1 cellular context compared by ENCODE assay signal in the genomic region with DNA sequence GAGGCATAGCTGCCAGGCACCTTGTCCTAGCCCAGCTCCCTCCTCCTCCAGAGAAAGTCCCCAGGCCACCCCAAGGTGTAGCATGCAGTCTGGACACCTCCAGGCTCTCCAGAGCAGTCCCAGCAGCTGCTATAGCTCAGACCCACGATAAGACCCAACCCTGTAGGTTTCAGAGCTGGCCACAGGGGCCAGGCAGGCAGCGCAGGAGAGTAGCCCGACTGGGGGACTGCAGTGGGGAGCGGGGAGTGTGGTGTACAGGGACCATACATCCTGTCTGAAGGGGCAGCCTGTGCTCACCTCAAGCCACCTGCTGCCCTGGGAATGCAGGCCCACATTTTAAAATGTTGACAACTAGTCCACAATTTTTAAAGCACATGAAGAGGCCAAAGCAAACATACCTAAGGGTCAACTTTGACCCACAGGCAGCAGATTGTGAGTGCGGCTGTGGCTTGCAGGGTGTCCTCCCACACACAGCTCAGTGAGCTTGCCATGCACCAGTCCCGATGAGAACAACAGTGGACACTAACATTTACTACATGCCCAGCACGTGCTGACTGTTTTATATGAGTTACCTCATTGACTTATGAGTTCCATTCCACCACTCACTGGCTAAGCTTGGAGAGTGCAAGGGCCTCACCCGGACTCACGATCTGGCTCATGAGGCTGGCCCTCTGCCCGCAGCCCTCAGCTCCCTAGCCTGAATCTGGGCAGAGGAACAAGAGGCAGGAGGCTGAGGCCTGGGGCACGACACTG.
TF ChIP-seq lines count a peak whose summit lies in the region.

No MANE protein-coding gene starts in this region.

TF ChIP-seq in HepG2, 621 proteins besides CTCF, POLR2A, EP300 and RAD21 (continued from another document and continues in another):
- TF ChIP-seq XBP1 (CRISPR knock-in tag; IDR thresholded peaks at IDR 0.05) (no peak), ZNF761 (CRISPR knock-in tag; conservative IDR thresholded peaks at IDR 0.05) (no peak), ZNF616 (CRISPR knock-in tag; IDR thresholded peaks at IDR 0.05; ENCODE audit: low read depth) (no peak), TARDBP (CRISPR knock-in tag; IDR thresholded peaks at IDR 0.05) (peak; percentile 61; the same call in 1 of the 2 replicates), ARNTL (CRISPR knock-in tag; IDR thresholded peaks at IDR 0.05) (no peak), ATRX (CRISPR knock-in tag; IDR thresholded peaks at IDR 0.05; ENCODE audit: borderline replicate concordance) (no peak), CREB1 (IDR thresholded peaks at IDR 0.05) (no peak), CREB1 (CRISPR knock-in tag; IDR thresholded peaks at IDR 0.05) (no peak), ZIK1 (CRISPR knock-in tag; IDR thresholded peaks at IDR 0.05; ENCODE audit: borderline replicate concordance, low read depth) (0 out of 2 replicates have a peak, but pooled peaks have one; percentile 35), ZNF550 (CRISPR knock-in tag; IDR thresholded peaks at IDR 0.05; ENCODE audit: borderline replicate concordance) (no peak), DNMT3B (CRISPR knock-in tag; conservative IDR thresholded peaks at IDR 0.05) (no peak), RARA (CRISPR knock-in tag; IDR thresholded peaks at IDR 0.05) (peak; percentile 54), TBX2 (CRISPR knock-in tag; IDR thresholded peaks at IDR 0.05; ENCODE audit: borderline replicate concordance) (peak; percentile 65; the same call in 1 of the 2 replicates), FOXA3 (CRISPR knock-in tag; IDR thresholded peaks at IDR 0.05) (peak; percentile 64; the same call in 1 of the 2 replicates), ZNF136 (CRISPR knock-in tag; IDR thresholded peaks at IDR 0.05; ENCODE audit: low read depth) (no peak), KDM1A (CRISPR knock-in tag; IDR thresholded peaks at IDR 0.05) (no peak), ETV6 (CRISPR knock-in tag; conservative IDR thresholded peaks at IDR 0.05) (no peak), NFIC (IDR thresholded peaks at IDR 0.05; ENCODE audit: low read length) (no peak), ZMAT3 (CRISPR knock-in tag; conservative IDR thresholded peaks at IDR 0.05) (no peak), MEIS2 (CRISPR knock-in tag; IDR thresholded peaks at IDR 0.05) (peak; percentile 23; the same call in 1 of the 2 replicates), ZMYM3 (CRISPR knock-in tag; IDR thresholded peaks at IDR 0.05) (no peak), HNRNPLL (IDR thresholded peaks at IDR 0.05; ENCODE audit: low read depth, low read length, poor library complexity, severe bottlenecking) (no peak), AGO1 (IDR thresholded peaks at IDR 0.05; ENCODE audit: low read depth, low read length, poor library complexity, severe bottlenecking) (no peak), KLF16 (CRISPR knock-in tag; IDR thresholded peaks at IDR 0.05) (0 out of 4 replicates have a peak, but pooled peaks of 1 of the 2 experiments have one; percentile 16), FOXK2 (IDR thresholded peaks at IDR 0.05) (no peak), BORCS8-MEF2B (CRISPR knock-in tag; IDR thresholded peaks at IDR 0.05) (no peak)
- TF ChIP-seq, protein P1, sequence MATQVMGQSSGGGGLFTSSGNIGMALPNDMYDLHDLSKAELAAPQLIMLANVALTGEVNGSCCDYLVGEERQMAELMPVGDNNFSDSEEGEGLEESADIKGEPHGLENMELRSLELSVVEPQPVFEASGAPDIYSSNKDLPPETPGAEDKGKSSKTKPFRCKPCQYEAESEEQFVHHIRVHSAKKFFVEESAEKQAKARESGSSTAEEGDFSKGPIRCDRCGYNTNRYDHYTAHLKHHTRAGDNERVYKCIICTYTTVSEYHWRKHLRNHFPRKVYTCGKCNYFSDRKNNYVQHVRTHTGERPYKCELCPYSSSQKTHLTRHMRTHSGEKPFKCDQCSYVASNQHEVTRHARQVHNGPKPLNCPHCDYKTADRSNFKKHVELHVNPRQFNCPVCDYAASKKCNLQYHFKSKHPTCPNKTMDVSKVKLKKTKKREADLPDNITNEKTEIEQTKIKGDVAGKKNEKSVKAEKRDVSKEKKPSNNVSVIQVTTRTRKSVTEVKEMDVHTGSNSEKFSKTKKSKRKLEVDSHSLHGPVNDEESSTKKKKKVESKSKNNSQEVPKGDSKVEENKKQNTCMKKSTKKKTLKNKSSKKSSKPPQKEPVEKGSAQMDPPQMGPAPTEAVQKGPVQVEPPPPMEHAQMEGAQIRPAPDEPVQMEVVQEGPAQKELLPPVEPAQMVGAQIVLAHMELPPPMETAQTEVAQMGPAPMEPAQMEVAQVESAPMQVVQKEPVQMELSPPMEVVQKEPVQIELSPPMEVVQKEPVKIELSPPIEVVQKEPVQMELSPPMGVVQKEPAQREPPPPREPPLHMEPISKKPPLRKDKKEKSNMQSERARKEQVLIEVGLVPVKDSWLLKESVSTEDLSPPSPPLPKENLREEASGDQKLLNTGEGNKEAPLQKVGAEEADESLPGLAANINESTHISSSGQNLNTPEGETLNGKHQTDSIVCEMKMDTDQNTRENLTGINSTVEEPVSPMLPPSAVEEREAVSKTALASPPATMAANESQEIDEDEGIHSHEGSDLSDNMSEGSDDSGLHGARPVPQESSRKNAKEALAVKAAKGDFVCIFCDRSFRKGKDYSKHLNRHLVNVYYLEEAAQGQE (IDR thresholded peaks at IDR 0.05; ENCODE audit: borderline replicate concordance in 1 of 2, low read depth in 1 of 2, low read length in 2 of 2), result no peak
- TF ChIP-seq, protein P2, sequence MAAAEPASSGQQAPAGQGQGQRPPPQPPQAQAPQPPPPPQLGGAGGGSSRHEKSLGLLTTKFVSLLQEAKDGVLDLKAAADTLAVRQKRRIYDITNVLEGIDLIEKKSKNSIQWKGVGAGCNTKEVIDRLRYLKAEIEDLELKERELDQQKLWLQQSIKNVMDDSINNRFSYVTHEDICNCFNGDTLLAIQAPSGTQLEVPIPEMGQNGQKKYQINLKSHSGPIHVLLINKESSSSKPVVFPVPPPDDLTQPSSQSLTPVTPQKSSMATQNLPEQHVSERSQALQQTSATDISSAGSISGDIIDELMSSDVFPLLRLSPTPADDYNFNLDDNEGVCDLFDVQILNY (CRISPR knock-in tag; conservative IDR thresholded peaks at IDR 0.05), result no peak
- TF ChIP-seq, protein P3, sequence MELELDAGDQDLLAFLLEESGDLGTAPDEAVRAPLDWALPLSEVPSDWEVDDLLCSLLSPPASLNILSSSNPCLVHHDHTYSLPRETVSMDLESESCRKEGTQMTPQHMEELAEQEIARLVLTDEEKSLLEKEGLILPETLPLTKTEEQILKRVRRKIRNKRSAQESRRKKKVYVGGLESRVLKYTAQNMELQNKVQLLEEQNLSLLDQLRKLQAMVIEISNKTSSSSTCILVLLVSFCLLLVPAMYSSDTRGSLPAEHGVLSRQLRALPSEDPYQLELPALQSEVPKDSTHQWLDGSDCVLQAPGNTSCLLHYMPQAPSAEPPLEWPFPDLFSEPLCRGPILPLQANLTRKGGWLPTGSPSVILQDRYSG (CRISPR knock-in tag; IDR thresholded peaks at IDR 0.05), result no peak
- TF ChIP-seq, protein P4, sequence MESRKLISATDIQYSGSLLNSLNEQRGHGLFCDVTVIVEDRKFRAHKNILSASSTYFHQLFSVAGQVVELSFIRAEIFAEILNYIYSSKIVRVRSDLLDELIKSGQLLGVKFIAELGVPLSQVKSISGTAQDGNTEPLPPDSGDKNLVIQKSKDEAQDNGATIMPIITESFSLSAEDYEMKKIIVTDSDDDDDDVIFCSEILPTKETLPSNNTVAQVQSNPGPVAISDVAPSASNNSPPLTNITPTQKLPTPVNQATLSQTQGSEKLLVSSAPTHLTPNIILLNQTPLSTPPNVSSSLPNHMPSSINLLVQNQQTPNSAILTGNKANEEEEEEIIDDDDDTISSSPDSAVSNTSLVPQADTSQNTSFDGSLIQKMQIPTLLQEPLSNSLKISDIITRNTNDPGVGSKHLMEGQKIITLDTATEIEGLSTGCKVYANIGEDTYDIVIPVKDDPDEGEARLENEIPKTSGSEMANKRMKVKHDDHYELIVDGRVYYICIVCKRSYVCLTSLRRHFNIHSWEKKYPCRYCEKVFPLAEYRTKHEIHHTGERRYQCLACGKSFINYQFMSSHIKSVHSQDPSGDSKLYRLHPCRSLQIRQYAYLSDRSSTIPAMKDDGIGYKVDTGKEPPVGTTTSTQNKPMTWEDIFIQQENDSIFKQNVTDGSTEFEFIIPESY (CRISPR knock-in tag; IDR thresholded peaks at IDR 0.05), result no peak
- TF ChIP-seq, protein P5, sequence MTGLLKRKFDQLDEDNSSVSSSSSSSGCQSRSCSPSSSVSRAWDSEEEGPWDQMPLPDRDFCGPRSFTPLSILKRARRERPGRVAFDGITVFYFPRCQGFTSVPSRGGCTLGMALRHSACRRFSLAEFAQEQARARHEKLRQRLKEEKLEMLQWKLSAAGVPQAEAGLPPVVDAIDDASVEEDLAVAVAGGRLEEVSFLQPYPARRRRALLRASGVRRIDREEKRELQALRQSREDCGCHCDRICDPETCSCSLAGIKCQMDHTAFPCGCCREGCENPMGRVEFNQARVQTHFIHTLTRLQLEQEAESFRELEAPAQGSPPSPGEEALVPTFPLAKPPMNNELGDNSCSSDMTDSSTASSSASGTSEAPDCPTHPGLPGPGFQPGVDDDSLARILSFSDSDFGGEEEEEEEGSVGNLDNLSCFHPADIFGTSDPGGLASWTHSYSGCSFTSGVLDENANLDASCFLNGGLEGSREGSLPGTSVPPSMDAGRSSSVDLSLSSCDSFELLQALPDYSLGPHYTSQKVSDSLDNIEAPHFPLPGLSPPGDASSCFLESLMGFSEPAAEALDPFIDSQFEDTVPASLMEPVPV (CRISPR knock-in tag; IDR thresholded peaks at IDR 0.05), result no peak
- TF ChIP-seq, protein P6, sequence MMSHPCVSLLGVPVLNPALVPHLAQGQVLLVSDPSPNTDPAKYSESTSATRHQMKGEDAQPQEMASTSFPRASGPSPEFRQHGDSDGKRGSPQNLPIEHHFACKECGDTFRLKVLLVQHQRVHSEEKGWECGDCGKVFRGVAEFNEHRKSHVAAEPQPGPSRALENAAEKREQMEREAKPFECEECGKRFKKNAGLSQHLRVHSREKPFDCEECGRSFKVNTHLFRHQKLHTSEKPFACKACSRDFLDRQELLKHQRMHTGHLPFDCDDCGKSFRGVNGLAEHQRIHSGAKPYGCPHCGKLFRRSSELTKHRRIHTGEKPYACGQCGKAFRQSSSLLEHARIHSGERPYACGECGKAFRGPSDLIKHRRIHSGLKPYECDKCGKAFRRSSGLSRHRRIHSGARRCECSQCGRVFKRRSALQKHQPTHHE (CRISPR knock-in tag; IDR thresholded peaks at IDR 0.05; ENCODE audit: borderline replicate concordance), result 0 out of 2 replicates have a peak, but pooled peaks have one; percentile 49
- TF ChIP-seq, protein P7, sequence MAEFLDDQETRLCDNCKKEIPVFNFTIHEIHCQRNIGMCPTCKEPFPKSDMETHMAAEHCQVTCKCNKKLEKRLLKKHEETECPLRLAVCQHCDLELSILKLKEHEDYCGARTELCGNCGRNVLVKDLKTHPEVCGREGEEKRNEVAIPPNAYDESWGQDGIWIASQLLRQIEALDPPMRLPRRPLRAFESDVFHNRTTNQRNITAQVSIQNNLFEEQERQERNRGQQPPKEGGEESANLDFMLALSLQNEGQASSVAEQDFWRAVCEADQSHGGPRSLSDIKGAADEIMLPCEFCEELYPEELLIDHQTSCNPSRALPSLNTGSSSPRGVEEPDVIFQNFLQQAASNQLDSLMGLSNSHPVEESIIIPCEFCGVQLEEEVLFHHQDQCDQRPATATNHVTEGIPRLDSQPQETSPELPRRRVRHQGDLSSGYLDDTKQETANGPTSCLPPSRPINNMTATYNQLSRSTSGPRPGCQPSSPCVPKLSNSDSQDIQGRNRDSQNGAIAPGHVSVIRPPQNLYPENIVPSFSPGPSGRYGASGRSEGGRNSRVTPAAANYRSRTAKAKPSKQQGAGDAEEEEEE (CRISPR knock-in tag; IDR thresholded peaks at IDR 0.05; ENCODE audit: borderline replicate concordance), result no peak
- TF ChIP-seq, protein P8, sequence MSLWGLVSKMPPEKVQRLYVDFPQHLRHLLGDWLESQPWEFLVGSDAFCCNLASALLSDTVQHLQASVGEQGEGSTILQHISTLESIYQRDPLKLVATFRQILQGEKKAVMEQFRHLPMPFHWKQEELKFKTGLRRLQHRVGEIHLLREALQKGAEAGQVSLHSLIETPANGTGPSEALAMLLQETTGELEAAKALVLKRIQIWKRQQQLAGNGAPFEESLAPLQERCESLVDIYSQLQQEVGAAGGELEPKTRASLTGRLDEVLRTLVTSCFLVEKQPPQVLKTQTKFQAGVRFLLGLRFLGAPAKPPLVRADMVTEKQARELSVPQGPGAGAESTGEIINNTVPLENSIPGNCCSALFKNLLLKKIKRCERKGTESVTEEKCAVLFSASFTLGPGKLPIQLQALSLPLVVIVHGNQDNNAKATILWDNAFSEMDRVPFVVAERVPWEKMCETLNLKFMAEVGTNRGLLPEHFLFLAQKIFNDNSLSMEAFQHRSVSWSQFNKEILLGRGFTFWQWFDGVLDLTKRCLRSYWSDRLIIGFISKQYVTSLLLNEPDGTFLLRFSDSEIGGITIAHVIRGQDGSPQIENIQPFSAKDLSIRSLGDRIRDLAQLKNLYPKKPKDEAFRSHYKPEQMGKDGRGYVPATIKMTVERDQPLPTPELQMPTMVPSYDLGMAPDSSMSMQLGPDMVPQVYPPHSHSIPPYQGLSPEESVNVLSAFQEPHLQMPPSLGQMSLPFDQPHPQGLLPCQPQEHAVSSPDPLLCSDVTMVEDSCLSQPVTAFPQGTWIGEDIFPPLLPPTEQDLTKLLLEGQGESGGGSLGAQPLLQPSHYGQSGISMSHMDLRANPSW (CRISPR knock-in tag; IDR thresholded peaks at IDR 0.05; ENCODE audit: borderline replicate concordance), result 0 out of 2 replicates have a peak, but pooled peaks have one; percentile 45
- TF ChIP-seq, protein P9, sequence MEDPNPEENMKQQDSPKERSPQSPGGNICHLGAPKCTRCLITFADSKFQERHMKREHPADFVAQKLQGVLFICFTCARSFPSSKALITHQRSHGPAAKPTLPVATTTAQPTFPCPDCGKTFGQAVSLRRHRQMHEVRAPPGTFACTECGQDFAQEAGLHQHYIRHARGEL (CRISPR knock-in tag; IDR thresholded peaks at IDR 0.05), result no peak
- TF ChIP-seq, protein P10, sequence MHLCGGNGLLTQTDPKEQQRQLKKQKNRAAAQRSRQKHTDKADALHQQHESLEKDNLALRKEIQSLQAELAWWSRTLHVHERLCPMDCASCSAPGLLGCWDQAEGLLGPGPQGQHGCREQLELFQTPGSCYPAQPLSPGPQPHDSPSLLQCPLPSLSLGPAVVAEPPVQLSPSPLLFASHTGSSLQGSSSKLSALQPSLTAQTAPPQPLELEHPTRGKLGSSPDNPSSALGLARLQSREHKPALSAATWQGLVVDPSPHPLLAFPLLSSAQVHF (CRISPR knock-in tag; IDR thresholded peaks at IDR 0.05), result no peak
